In the genomic region with DNA sequence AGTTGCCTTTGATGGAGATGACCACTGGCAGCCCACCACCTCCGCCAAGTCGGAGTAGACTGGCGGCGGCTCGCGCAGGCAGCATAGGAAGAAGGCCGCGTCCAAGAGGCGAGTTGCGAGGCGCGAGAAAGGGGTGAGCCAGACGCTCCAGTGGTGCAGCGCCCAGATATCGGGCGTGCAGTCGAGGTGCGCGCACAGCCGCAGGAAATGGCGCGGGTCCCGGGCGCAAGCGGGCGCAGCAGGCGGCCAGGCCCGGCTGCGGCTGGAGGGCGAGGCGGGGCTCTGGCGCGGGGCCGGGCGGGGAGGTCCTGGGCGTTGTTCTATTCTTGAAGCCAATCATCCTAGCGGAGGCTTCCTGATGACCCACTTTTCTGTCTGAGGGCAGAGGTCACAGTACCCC, we compare ENCODE assay signal across 22 cellular contexts. TPM values are rescaled to one million over a fixed set of nuclear protein-coding genes. Genes with fewer than 3 reads are reported as not detected.
A peak's percentile ranks its signal among the peaks of the same experiment; 100 is the strongest.
DNase-seq lines count a peak whose midpoint lies in the region; ATAC-seq and TF ChIP-seq lines count a peak whose summit lies in the region.
"Had no signal": no experiment of that assay in that cellular context is flagged by ENCODE, and none has a peak within 500 bp of the region (broad histone marks: within the 10 kb centered on the region; RNA-seq: fewer than 3 reads in every experiment).

No MANE protein-coding gene starts in this region.

- H3K9me3 Mint-ChIP-seq in GM23338 (no peaks in the 10 kb centered on the region), nephron (peaks cover 13% of the 10 kb centered on the region)
- H3K9me3 Mint-ChIP-seq in activated CD4-positive, alpha-beta T cell treated with anti-CD3 and anti-CD28 coated beads, Interleukin-2, amount 10 ng/mL, durations not matched to agents 7 days and 5 days = no peaks in the 10 kb centered on the region

- H3K27me3 ChIP-seq in GM23338 (ENCODE audit: insufficient read depth) = no peaks in the 10 kb centered on the region
- H3K27me3 ChIP-seq: BE2C, BLaER1 had no signal

- H3K27me3 Mint-ChIP-seq in GM23338 (ENCODE audit: insufficient read depth, low read depth, poor library complexity) (peaks cover 5% of the 10 kb centered on the region), nephron (ENCODE audit: low read depth) (no peaks in the 10 kb centered on the region)
- peaks cover 15% of the 10 kb centered on the region for H3K27me3 Mint-ChIP-seq in activated CD4-positive, alpha-beta T cell treated with anti-CD3 and anti-CD28 coated beads, Interleukin-2, amount 10 ng/mL, durations not matched to agents 7 days and 5 days

- POLR2A ChIA-PET in activated CD4-positive, alpha-beta T cell treated with anti-CD3 and anti-CD28 coated beads, Interleukin-2, amount 10 ng/mL, durations not matched to agents 7 days and 5 days (lab: Charles Lee) = no interaction called here

- intact Hi-C loops in Right ventricle myocardium superior (cut with DNase I) = no loop called here

- TF ChIP-seq CTCF in GM23338 (conservative IDR thresholded peaks at IDR 0.05; ENCODE audit: low read depth in 2 of 2) = no peak
- TF ChIP-seq CTCF in nephron (IDR thresholded peaks at IDR 0.05; ENCODE audit: unreplicated experiment in 3 of 3) = no peak

- no peak overlapping the region for H3K4me2 ChIP-seq in GM23338
- H3K4me2 ChIP-seq: BLaER1 had no signal

- ATAC-seq in GM23338 = peak; percentile 74
- ATAC-seq in Right ventricle myocardium superior (ENCODE audit: poor library complexity) = no peak

- CTCF ChIA-PET in activated CD4-positive, alpha-beta T cell treated with anti-CD3 and anti-CD28 coated beads, Interleukin-2, amount 10 ng/mL, durations not matched to agents 7 days and 5 days (lab: Charles Lee) = no interaction called here

- no peaks in the 10 kb centered on the region for H4K20me1 ChIP-seq in GM23338 (replicated peaks; ENCODE audit: insufficient read depth)
- H4K20me1 ChIP-seq: BLaER1 had no signal

- H3K36me3 Mint-ChIP-seq in GM23338 (ENCODE audit: low read depth) (no peaks in the 10 kb centered on the region), nephron (ENCODE audit: low read depth) (no peaks in the 10 kb centered on the region)
- H3K36me3 Mint-ChIP-seq in activated CD4-positive, alpha-beta T cell treated with anti-CD3 and anti-CD28 coated beads, Interleukin-2, amount 10 ng/mL, durations not matched to agents 7 days and 5 days (ENCODE audit: low read depth) = no peaks in the 10 kb centered on the region
- H3K36me3 Mint-ChIP-seq: CD14-positive monocyte; CD4-positive, alpha-beta memory T cell; CD4-positive, CD25-positive, alpha-beta regulatory T cell; CD8-positive, alpha-beta memory T cell had no signal

- no peaks in the 10 kb centered on the region for H3K79me2 ChIP-seq in GM23338 (replicated peaks; ENCODE audit: insufficient read depth)

- no peak overlapping the region for H3K4me3 ChIP-seq in GM23338
- H3K4me3 ChIP-seq: BLaER1 had no signal

- H3K4me3 Mint-ChIP-seq in GM23338 = no peak overlapping the region
- H3K4me3 Mint-ChIP-seq in nephron = no peak overlapping the region
- H3K4me3 Mint-ChIP-seq in activated CD4-positive, alpha-beta T cell treated with anti-CD3 and anti-CD28 coated beads, Interleukin-2, amount 10 ng/mL, durations not matched to agents 7 days and 5 days = no peak overlapping the region
- H3K4me3 Mint-ChIP-seq: CD4-positive, alpha-beta memory T cell; CD4-positive, CD25-positive, alpha-beta regulatory T cell; CD8-positive, alpha-beta memory T cell had no signal

- no peaks in the 10 kb centered on the region for H3K4me1 ChIP-seq in GM23338 (ENCODE audit: insufficient read depth)
- H3K4me1 ChIP-seq: BE2C, BLaER1 had no signal

- peaks cover 5% of the 10 kb centered on the region for H3K4me1 Mint-ChIP-seq in GM23338
- peaks cover 24% of the 10 kb centered on the region for H3K4me1 Mint-ChIP-seq in nephron
- H3K4me1 Mint-ChIP-seq in activated CD4-positive, alpha-beta T cell treated with anti-CD3 and anti-CD28 coated beads, Interleukin-2, amount 10 ng/mL, durations not matched to agents 7 days and 5 days = peaks cover 5% of the 10 kb centered on the region
- H3K4me1 Mint-ChIP-seq: CD8-positive, alpha-beta memory T cell had no signal

- H3F3A ChIP-seq in GM23338 (replicated peaks; ENCODE audit: low read depth) = no peaks in the 10 kb centered on the region

- H3K27ac Mint-ChIP-seq in GM23338 = no peak overlapping the region
- H3K27ac Mint-ChIP-seq in nephron = peak overlapping the region in 2 of 3 experiments; percentile 57 to 66
- H3K27ac Mint-ChIP-seq in activated CD4-positive, alpha-beta T cell treated with anti-CD3 and anti-CD28 coated beads, Interleukin-2, amount 10 ng/mL, durations not matched to agents 7 days and 5 days = no peak overlapping the region
- H3K27ac Mint-ChIP-seq: CD14-positive monocyte; CD4-positive, alpha-beta memory T cell; CD4-positive, CD25-positive, alpha-beta regulatory T cell; CD8-positive, alpha-beta memory T cell had no signal

- H3K27ac ChIP-seq in GM23338 (ENCODE audit: low read depth) = no peak overlapping the region
- H3K27ac ChIP-seq: BLaER1 had no signal

- no peaks in the 10 kb centered on the region for H3K9me2 ChIP-seq in GM23338 (ENCODE audit: insufficient read depth)

- H2AFZ ChIP-seq in GM23338 = no peak overlapping the region; the same call in 1 of the 2 replicates

- no peaks in the 10 kb centered on the region for H3K36me3 ChIP-seq in GM23338 (ENCODE audit: insufficient read depth)
- H3K36me3 ChIP-seq: BE2C, BLaER1 had no signal

- DNase-seq in ELF-1 (ENCODE audit: low read depth, low spot score) = peak; percentile 62
- DNase-seq in GM23338 (ENCODE audit: low spot score) = no peak
- DNase-seq in activated CD4-positive, alpha-beta T cell treated with anti-CD3 and anti-CD28 coated beads, Interleukin-2, amount 10 ng/mL, durations not matched to agents 7 days and 5 days = no peak
- no peak for DNase-seq in Right ventricle myocardium superior
- DNase-seq: 8988T; ACHN; BE2C; C1 segment of cervical spinal cord; CD4-positive, alpha-beta memory T cell; CD4-positive, CD25-positive, alpha-beta regulatory T cell; CD8-positive, alpha-beta memory T cell; COR-L47; DMS 273 treated with DMSO at 0.1 percent for 48 hours; DMS153; DMS53; DMS79; DND-41; EL; GF-D8 had no signal

TF ChIP-seq in GM23338, 12 proteins besides CTCF, POLR2A, EP300 and RAD21 (continues in another document):
- no peak for TF ChIP-seq POLR2AphosphoS5 (IDR thresholded peaks at IDR 0.05; ENCODE audit: low read depth)

RNA-seq across cellular contexts. Expression of gene PGRMC1, which starts 13.2 kb away (rescaled TPM):
- 370 and 380 TPM in 2 replicates for total RNA-seq in GM23338 (2014; rRNA removed; shearing (Covaris generic))
- 219 and 235 TPM in 2 replicates for polyA plus RNA-seq in GM23338 (2016; fragmentation: Nextera tagmentation; extraction: Ambion mirVana)
- 10 to 100 TPM; 29.8 to 30.1 TPM for total RNA-seq in activated CD4-positive, alpha-beta T cell treated with anti-CD3 and anti-CD28 coated beads, Interleukin-2, amount 10 ng/mL, durations not matched to agents 7 days and 5 days
- total RNA-seq in Right ventricle myocardium superior = 15.0 TPM

Comparison
In these comparisons a context has a peak if more than half of its experiments do, and no peak if none do; other contexts are left out.
1. H3K27ac Mint-ChIP-seq: peak in nephron (2 of 3); none in GM23338 (single experiment) and activated CD4-positive, alpha-beta T cell treated with anti-CD3 and anti-CD28 coated beads, Interleukin-2, amount 10 ng/mL, durations not matched to agents 7 days and 5 days (single experiment).
2. RNA of gene PGRMC1, which starts 13.2 kb away (total RNA-seq): 370 to 380 TPM in GM23338; 29.8 to 30.1 TPM in activated CD4-positive, alpha-beta T cell treated with anti-CD3 and anti-CD28 coated beads, Interleukin-2, amount 10 ng/mL, durations not matched to agents 7 days and 5 days and 15.0 TPM in Right ventricle myocardium superior (single experiment); every median in the first group is over 10 times any median in the second.